Comparison of ENCODE assay signal across 12 cellular contexts in genomic region chr1:10900691-10901090, GRCh38.
A peak's percentile ranks its signal among the peaks of the same experiment; 100 is the strongest.
DNase-seq lines count a peak whose midpoint lies in the region; ATAC-seq and TF ChIP-seq lines count a peak whose summit lies in the region.
"Had no signal": no experiment of that assay in that cellular context is flagged by ENCODE, and none has a peak within 500 bp of the region (broad histone marks: within the 10 kb centered on the region; RNA-seq: fewer than 3 reads in every experiment).

No MANE protein-coding gene starts in this region.

- H3K4me3 ChIP-seq in A673 (ENCODE audit: low read depth, low read length, poor library complexity, severe bottlenecking) (no peak overlapping the region), mammary epithelial cell (replicated peaks in 1 of 3; ENCODE audit: insufficient read depth in 1 of 3, low read depth in 2 of 3, low read length in 3 of 3) (peak overlapping the region; percentile 15 to 44 (median 44)), lung (no peak overlapping the region)
- H3K4me3 ChIP-seq: left ventricle myocardium inferior had no signal

- H3K27me3 ChIP-seq in A673 (replicated peaks; ENCODE audit: insufficient read depth, low read depth, low read length, poor library complexity) (no peaks in the 10 kb centered on the region), mammary epithelial cell (ENCODE audit: insufficient read depth, low read length) (no peaks in the 10 kb centered on the region), lung (ENCODE audit: control insufficient read depth, insufficient read depth) (no peaks in the 10 kb centered on the region)
- H3K27me3 ChIP-seq: Peyer's patch had no signal

- H3K4me1 Mint-ChIP-seq in stimulated activated naive B cell treated with anti-CD40 and anti-IgM and Interleukin-4, amounts not matched to agents 10 μg/mL and 1 μg/mL and 100 μg/mL, for 72 hours, result peaks cover 16 to 25% of the 10 kb centered on the region in 2 donors

- no peak overlapping the region for H3K27ac Mint-ChIP-seq in stimulated activated naive B cell treated with anti-CD40 and anti-IgM and Interleukin-4, amounts not matched to agents 10 μg/mL and 1 μg/mL and 100 μg/mL, for 72 hours

- no peaks in the 10 kb centered on the region for H4K20me1 ChIP-seq in mammary epithelial cell (ENCODE audit: insufficient read depth, low read length)

- no peaks in the 10 kb centered on the region for H3K36me3 Mint-ChIP-seq in stimulated activated naive B cell treated with anti-CD40 and anti-IgM and Interleukin-4, amounts not matched to agents 10 μg/mL and 1 μg/mL and 100 μg/mL, for 72 hours

- no peaks in the 10 kb centered on the region for H3K36me3 ChIP-seq in A673 (ENCODE audit: insufficient read depth, low read length, poor library complexity, severe bottlenecking)
- H3K36me3 ChIP-seq in mammary epithelial cell (ENCODE audit: insufficient read depth, low read length), result no peaks in the 10 kb centered on the region
- no peaks in the 10 kb centered on the region for H3K36me3 ChIP-seq in lung (ENCODE audit: control insufficient read depth in 2 of 2, insufficient read depth in 2 of 2, low read length in 2 of 2)
- H3K36me3 ChIP-seq: left ventricle myocardium inferior, Peyer's patch had no signal

- CTCF ChIA-PET in A673 (lab: Charles Lee) (no interaction called here), mammary epithelial cell (lab: Charles Lee; ENCODE audit: low non-redundant PET) (interaction anchor here (0.6 to 0.9 kb wide), 5 partner anchors 8 to 409 kb away, joined by 3 to 5 read pairs (median 4); partner anchors contain the start of gene CASZ1)

- H2AFZ ChIP-seq in mammary epithelial cell (ENCODE audit: low read depth, low read length), result peak overlapping the region; percentile 73

- no peaks in the 10 kb centered on the region for H3K79me2 ChIP-seq in mammary epithelial cell (ENCODE audit: insufficient read depth, low read length)

- no peak for TF ChIP-seq RAD21 in Ishikawa (IDR thresholded peaks at IDR 0.05; ENCODE audit: low read depth)

- dilution Hi-C loops in mammary epithelial cell (cut with HindIII; ENCODE audit: low sequenced_read_pairs), result no loop called here

- no peaks in the 10 kb centered on the region for H3K9me3 ChIP-seq in A673 (ENCODE audit: low read depth, low read length, poor library complexity, severe bottlenecking)
- H3K9me3 ChIP-seq in mammary epithelial cell (replicated peaks; ENCODE audit: insufficient read depth, low read length), result no peaks in the 10 kb centered on the region
- H3K9me3 ChIP-seq in lung (ENCODE audit: control insufficient read depth in 2 of 2, insufficient read depth in 1 of 2, low read length in 1 of 2), result no peaks in the 10 kb centered on the region
- H3K9me3 ChIP-seq: left ventricle myocardium inferior, Peyer's patch had no signal

- in situ Hi-C loops in mammary epithelial cell (cut with MboI; ENCODE audit: low sequenced_read_pairs in 2 of 2), result no loop called here

- H3K4me1 ChIP-seq in A673 (ENCODE audit: insufficient read depth, low read length, poor library complexity, severe bottlenecking) (peaks cover 28% of the 10 kb centered on the region), mammary epithelial cell (ENCODE audit: insufficient read depth, low read length) (peaks cover 46% of the 10 kb centered on the region), lung (ENCODE audit: control insufficient read depth in 2 of 2, insufficient read depth in 2 of 2, low read length in 2 of 2) (no peaks in the 10 kb centered on the region)
- H3K4me1 ChIP-seq: left ventricle myocardium inferior had no signal

- WGBS in mammary epithelial cell (ENCODE audit: low coverage, missing lambda C conversion rate), result 0% methylated on average over 1 of the region's 6 CpGs
- 80 to 85% methylated on average over 6 of the region's 6 CpGs for WGBS in lung, 2 donors

- H3K27ac ChIP-seq in A673 (ENCODE audit: low read depth, low read length, poor library complexity, severe bottlenecking) (peak overlapping the region; percentile 47), mammary epithelial cell (ENCODE audit: insufficient read depth, low read depth, low read length) (peak overlapping the region; percentile 82), lung (ENCODE audit: low read depth in 1 of 2, low read length in 1 of 2) (peak overlapping the region in 1 of 2 donors; percentile 71)
- H3K27ac ChIP-seq: left ventricle myocardium inferior had no signal

- TF ChIP-seq CTCF in A673 (conservative IDR thresholded peaks at IDR 0.05; ENCODE audit: low read depth, low read length) (no peak), mammary epithelial cell (conservative IDR thresholded peaks at IDR 0.05 in 1 of 2, IDR thresholded peaks at IDR 0.05 in 1 of 2; ENCODE audit: extremely low read depth in 1 of 2, insufficient read depth in 1 of 2, low read depth in 1 of 2, low read length in 2 of 2) (no peak), lung (IDR thresholded peaks at IDR 0.05; ENCODE audit: control extremely low read depth, extremely low read depth) (no peak)

- ATAC-seq in lung (ENCODE audit: insufficient read depth, low FRiP score), result no peak
- ATAC-seq in stimulated activated naive B cell treated with anti-CD40 and anti-IgM and Interleukin-4, amounts not matched to agents 10 μg/mL and 1 μg/mL and 100 μg/mL, for 72 hours (replicated peaks), result no peak
- ATAC-seq in stimulated activated naive CD8-positive, alpha-beta T cell treated with anti-CD3 and anti-CD28 coated beads, Interleukin-15, Interleukin-2, amounts not matched to agents 100 U/mL and 50 U/mL, for 24 hours, result no peak

- no peaks in the 10 kb centered on the region for H3K9me3 Mint-ChIP-seq in stimulated activated naive B cell treated with anti-CD40 and anti-IgM and Interleukin-4, amounts not matched to agents 10 μg/mL and 1 μg/mL and 100 μg/mL, for 72 hours

- peak overlapping the region; percentile 60 for H3K9ac ChIP-seq in mammary epithelial cell (ENCODE audit: insufficient read depth, low read length)

- POLR2A ChIA-PET in A673 (lab: Charles Lee; ENCODE audit: low non-redundant PET), result no interaction called here

- intact Hi-C loops in A673 (cut with micrococcal nuclease; ENCODE audit: unreplicated experiment) (no loop called here), mammary epithelial cell (cut with micrococcal nuclease) (loop anchor here (1.0 to 10.0 kb wide), 6 partner anchors 34 to 476 kb away; partner anchors contain the start of gene TARDBP)

- TF ChIP-seq EP300 in Ishikawa (IDR thresholded peaks at IDR 0.05; ENCODE audit: borderline replicate concordance), result no peak

- H3K4me2 ChIP-seq in mammary epithelial cell (ENCODE audit: insufficient read depth, low read depth, low read length), result peak overlapping the region; percentile 93

- no peak overlapping the region for H3K4me3 Mint-ChIP-seq in stimulated activated naive B cell treated with anti-CD40 and anti-IgM and Interleukin-4, amounts not matched to agents 10 μg/mL and 1 μg/mL and 100 μg/mL, for 72 hours

- H3K27me3 Mint-ChIP-seq in stimulated activated naive B cell treated with anti-CD40 and anti-IgM and Interleukin-4, amounts not matched to agents 10 μg/mL and 1 μg/mL and 100 μg/mL, for 72 hours, result peaks cover 45 to 46% of the 10 kb centered on the region in 2 donors

- no peak for DNase-seq in A673 (ENCODE audit: low spot score)
- peak; percentile 89 for DNase-seq in mammary epithelial cell
- peak; percentile 50 for DNase-seq in lung (ENCODE audit: low spot score)
- DNase-seq in DMS 273 (lab: John Stamatoyannopoulos, UW; ENCODE audit: unreplicated experiment), result no peak
- no peak for DNase-seq in stimulated activated naive B cell treated with anti-CD40 and anti-IgM and Interleukin-4, amounts not matched to agents 10 μg/mL and 1 μg/mL and 100 μg/mL, for 72 hours
- no peak for DNase-seq in cerebellar cortex (ENCODE audit: low spot score)
- DNase-seq in stimulated activated naive CD8-positive, alpha-beta T cell treated with anti-CD3 and anti-CD28 coated beads, Interleukin-15, Interleukin-2, amounts not matched to agents 100 U/mL and 50 U/mL, for 24 hours, result no peak
- DNase-seq: AML-193, left ventricle myocardium inferior, NCI-H1092 treated with DMSO at 0.1 percent for 48 hours had no signal

- no TSS peak for BruUV-seq in A673 (replicated peaks; lab: Mats Ljungman, UMichigan)
- TSS peak; percentile 79 for BruUV-seq in mammary epithelial cell (replicated peaks; lab: Mats Ljungman, UMichigan)

TF ChIP-seq in Ishikawa, 13 proteins besides CTCF, POLR2A, EP300 and RAD21:
- TF ChIP-seq TCF12 (IDR thresholded peaks at IDR 0.05; ENCODE audit: low read depth) (0 out of 2 replicates have a peak, but pooled peaks have one; percentile 4), TAF1 (IDR thresholded peaks at IDR 0.05; ENCODE audit: low read depth) (no peak)

Comparison
In these comparisons a context has a peak if more than half of its experiments do, and no peak if none do; other contexts are left out.
1. DNase-seq: peak in mammary epithelial cell (single experiment) and lung (single experiment); none in A673 (single experiment), DMS 273 (single experiment), stimulated activated naive B cell treated with anti-CD40 and anti-IgM and Interleukin-4, amounts not matched to agents 10 μg/mL and 1 μg/mL and 100 μg/mL, for 72 hours (single experiment), cerebellar cortex (single experiment) and stimulated activated naive CD8-positive, alpha-beta T cell treated with anti-CD3 and anti-CD28 coated beads, Interleukin-15, Interleukin-2, amounts not matched to agents 100 U/mL and 50 U/mL, for 24 hours (single experiment).
2. H3K4me3 ChIP-seq: peak in mammary epithelial cell (3 of 3); none in A673 (single experiment) and lung (single experiment).